In genomic region chr17:66943484-66943883, GRCh38 we compare ENCODE assay signal across 1 cellular context.
TF ChIP-seq lines count a peak whose summit lies in the region.

No MANE protein-coding gene starts in this region.

TF ChIP-seq in GM23338, 12 proteins besides CTCF, POLR2A, EP300 and RAD21 (continued from another document):
- TF ChIP-seq STAT1 (IDR thresholded peaks at IDR 0.05; ENCODE audit: unreplicated experiment) = no peak
- TF ChIP-seq JUNB (IDR thresholded peaks at IDR 0.05; ENCODE audit: unreplicated experiment) = no peak
